In the genomic region with DNA sequence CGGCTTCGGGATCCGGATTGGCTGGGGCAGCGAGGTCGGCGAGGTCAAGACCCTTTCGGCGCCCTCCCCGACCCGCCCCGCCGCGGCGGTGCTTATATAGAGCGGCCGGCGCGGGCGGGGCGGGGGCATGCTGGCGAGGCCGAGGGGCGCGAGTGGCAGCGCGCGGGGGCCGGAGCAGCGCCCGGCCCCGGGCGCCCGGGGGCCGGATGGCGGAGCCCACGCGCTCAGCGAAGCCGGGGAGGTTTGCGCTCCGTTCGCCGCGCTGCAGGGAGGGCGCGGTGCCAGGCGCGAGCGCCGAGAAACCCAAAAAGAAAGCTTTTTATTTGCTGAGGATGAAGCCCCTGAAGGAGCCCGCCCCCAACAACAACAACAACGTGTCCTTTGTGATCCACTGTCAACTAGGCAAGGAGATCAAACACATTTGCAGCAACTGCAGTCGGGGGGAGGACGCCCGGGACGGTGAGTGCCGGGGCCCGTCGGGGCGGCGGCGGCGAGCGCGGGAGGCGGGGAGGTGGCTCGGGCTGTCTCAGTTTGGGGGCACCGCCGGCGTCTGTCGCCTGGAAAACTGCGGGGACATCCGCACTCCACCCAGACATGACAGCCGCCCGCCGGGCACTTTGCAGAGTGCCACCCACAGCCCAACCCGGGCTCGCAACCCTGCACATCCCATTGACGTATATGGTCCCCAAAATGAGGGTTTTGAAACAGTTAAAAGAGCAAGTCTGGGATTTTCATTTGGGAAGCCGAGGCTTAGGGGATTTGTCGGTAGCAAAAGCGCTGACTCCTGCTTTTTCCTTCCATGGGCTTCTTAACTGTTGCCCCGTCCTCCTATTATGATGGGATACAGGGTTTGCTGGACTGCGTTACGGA, we compare ENCODE assay signal across 9 cellular contexts.
DNase-seq lines count a peak whose midpoint lies in the region; ATAC-seq and FAIRE-seq lines count a peak whose summit lies in the region.
"Had no signal": no experiment of that assay in that cellular context is flagged by ENCODE, and none has a peak within 500 bp of the region (broad histone marks: within the 10 kb centered on the region; RNA-seq: fewer than 3 reads in every experiment).

No MANE protein-coding gene starts in this region.

- DNase-seq in activated naive CD4-positive, alpha-beta T cell treated with anti-CD3 and anti-CD28 coated beads, Interleukin-2, amount 50 U/mL, for 16 hours = no peak
- no peak for DNase-seq in urothelium cell line (ENCODE audit: low spot score)
- DNase-seq: T-helper 9 cell had no signal

- no peaks in the 10 kb centered on the region for H3K9me3 Mint-ChIP-seq in activated naive CD4-positive, alpha-beta T cell treated with anti-CD3 and anti-CD28 coated beads, Interleukin-2, amount 50 U/mL, for 24 hours
- no peaks in the 10 kb centered on the region for H3K9me3 Mint-ChIP-seq in dendritic cell treated with granulocyte-macrophage colony-stimulating factor and Interleukin-4, amounts not matched to agents 40 ng/mL and 50 ng/mL, for 4 days

- ATAC-seq in HG03135 (IDR thresholded peaks at IDR 0.05; ENCODE audit: unreplicated experiment) (no peak), GM21360 (IDR thresholded peaks at IDR 0.05; ENCODE audit: unreplicated experiment) (no peak)

- intact Hi-C loops in dendritic cell treated with granulocyte-macrophage colony-stimulating factor and Interleukin-4, amounts not matched to agents 40 ng/mL and 50 ng/mL, for 4 days (cut with micrococcal nuclease) = loop anchor here (10.0 kb wide), 1 partner anchor 99 kb away; no protein-coding TSS in a partner anchor

- H3K4me1 Mint-ChIP-seq in activated naive CD4-positive, alpha-beta T cell treated with anti-CD3 and anti-CD28 coated beads, Interleukin-2, amount 50 U/mL, for 24 hours = peaks cover 6% of the 10 kb centered on the region
- H3K4me1 Mint-ChIP-seq in dendritic cell treated with granulocyte-macrophage colony-stimulating factor and Interleukin-4, amounts not matched to agents 40 ng/mL and 50 ng/mL, for 4 days (ENCODE audit: low read depth) = peaks cover 32% of the 10 kb centered on the region

- WGBS in mesodermal cell (ENCODE audit: insufficient coverage in 2 of 2), 2 experiments = 0% methylated on average over 39 to 63 of the region's 85 CpGs
- WGBS in urinary bladder = 1% methylated on average over 85 of the region's 85 CpGs

- no peaks in the 10 kb centered on the region for H3K9me3 ChIP-seq in mesodermal cell (ENCODE audit: control insufficient read depth, low read length)

- FAIRE-seq in urothelium cell line (lab: Jason Lieb, UNC) = no peak

- H3K36me3 ChIP-seq in mesodermal cell (ENCODE audit: control insufficient read depth, insufficient read depth, low read length) = no peaks in the 10 kb centered on the region
- no peaks in the 10 kb centered on the region for H3K36me3 ChIP-seq in urinary bladder (ENCODE audit: insufficient read depth)

- H3K4me1 ChIP-seq in mesodermal cell (ENCODE audit: control insufficient read depth, insufficient read depth, low read length, poor library complexity, severe bottlenecking) = no peaks in the 10 kb centered on the region
- no peaks in the 10 kb centered on the region for H3K4me1 ChIP-seq in urinary bladder (ENCODE audit: insufficient read depth)

- no peak overlapping the region for H3K27ac Mint-ChIP-seq in activated naive CD4-positive, alpha-beta T cell treated with anti-CD3 and anti-CD28 coated beads, Interleukin-2, amount 50 U/mL, for 24 hours
- H3K27ac Mint-ChIP-seq in dendritic cell treated with granulocyte-macrophage colony-stimulating factor and Interleukin-4, amounts not matched to agents 40 ng/mL and 50 ng/mL, for 4 days = peak overlapping the region; percentile 49

- peaks cover 34% of the 10 kb centered on the region for H3K27me3 Mint-ChIP-seq in activated naive CD4-positive, alpha-beta T cell treated with anti-CD3 and anti-CD28 coated beads, Interleukin-2, amount 50 U/mL, for 24 hours
- H3K27me3 Mint-ChIP-seq in dendritic cell treated with granulocyte-macrophage colony-stimulating factor and Interleukin-4, amounts not matched to agents 40 ng/mL and 50 ng/mL, for 4 days = peaks cover 46% of the 10 kb centered on the region

- H3K27ac ChIP-seq in mesodermal cell (ENCODE audit: low read depth, low read length, severe bottlenecking) (no peak overlapping the region), urinary bladder (ENCODE audit: low read depth) (no peak overlapping the region)

- H3K4me3 ChIP-seq in mesodermal cell (ENCODE audit: extremely low read depth, insufficient read depth, low read length, poor library complexity, severe bottlenecking) = peak overlapping the region; percentile 33
- H3K4me3 ChIP-seq in urinary bladder (ENCODE audit: low read depth, low read length) = peak overlapping the region; percentile 51

- H3K36me3 Mint-ChIP-seq in activated naive CD4-positive, alpha-beta T cell treated with anti-CD3 and anti-CD28 coated beads, Interleukin-2, amount 50 U/mL, for 24 hours = no peaks in the 10 kb centered on the region
- H3K36me3 Mint-ChIP-seq in dendritic cell treated with granulocyte-macrophage colony-stimulating factor and Interleukin-4, amounts not matched to agents 40 ng/mL and 50 ng/mL, for 4 days (ENCODE audit: low read depth) = peaks cover 5% of the 10 kb centered on the region

- peak overlapping the region; percentile 68 for H3K4me3 Mint-ChIP-seq in activated naive CD4-positive, alpha-beta T cell treated with anti-CD3 and anti-CD28 coated beads, Interleukin-2, amount 50 U/mL, for 24 hours
- peak overlapping the region; percentile 86 for H3K4me3 Mint-ChIP-seq in dendritic cell treated with granulocyte-macrophage colony-stimulating factor and Interleukin-4, amounts not matched to agents 40 ng/mL and 50 ng/mL, for 4 days
